Comparison of ENCODE assay signal across 20 cellular contexts in genomic region chr3:181823716-181824115, GRCh38.
DNase-seq lines count a peak whose midpoint lies in the region; ATAC-seq and TF ChIP-seq lines count a peak whose summit lies in the region.
"Had no signal": no experiment of that assay in that cellular context is flagged by ENCODE, and none has a peak within 500 bp of the region (broad histone marks: within the 10 kb centered on the region; RNA-seq: fewer than 3 reads in every experiment).

No MANE protein-coding gene starts in this region.

- no peak overlapping the region for H3K23ac ChIP-seq in neuronal stem cell (ENCODE audit: low read depth, low read length, poor library complexity)

- peaks cover 2 to 3% of the 10 kb centered on the region in 2 donors for H3K4me1 ChIP-seq in neuronal stem cell (ENCODE audit: control insufficient read depth in 2 of 2, insufficient read depth in 1 of 2, low read depth in 1 of 2, low read length in 2 of 2)
- H3K4me1 ChIP-seq: SJCRH30 had no signal

- H3K27me3 ChIP-seq in neuronal stem cell (ENCODE audit: control insufficient read depth in 3 of 3, insufficient read depth in 3 of 3, low read depth in 1 of 3, low read length in 3 of 3): no peaks in the 10 kb centered on the region
- H3K27me3 ChIP-seq: SJCRH30 had no signal

- H3K9me3 Mint-ChIP-seq in osteocyte (ENCODE audit: unreplicated experiment): no peaks in the 10 kb centered on the region
- H3K9me3 Mint-ChIP-seq: CD8-positive, alpha-beta T cell had no signal

- H2AK5ac ChIP-seq in neuronal stem cell (ENCODE audit: low read depth, low read length): no peak overlapping the region

- no peak overlapping the region for H3K9ac ChIP-seq in neuronal stem cell (ENCODE audit: low read depth, low read length, poor library complexity)

- no peak overlapping the region for H2BK12ac ChIP-seq in neuronal stem cell (ENCODE audit: low read length)

- no peak overlapping the region for H3K4ac ChIP-seq in neuronal stem cell (ENCODE audit: low read length)

- peak in 2 of 3 experiments; percentile 23 to 46 for DNase-seq in NCI-H1417 (lab: John Stamatoyannopoulos, UW)
- DNase-seq in NCI-H1417 treated with DMSO at 0.1 percent for 48 hours (lab: John Stamatoyannopoulos, UW): no peak
- peak; percentile 72 for DNase-seq in NCI-H146 treated with DMSO at 0.1 percent for 48 hours (lab: John Stamatoyannopoulos, UW; ENCODE audit: unreplicated experiment)
- DNase-seq in NCI-H345 treated with DMSO at 0.1 percent for 48 hours (lab: John Stamatoyannopoulos, UW; ENCODE audit: unreplicated experiment): peak; percentile 82
- no peak for DNase-seq in neuronal stem cell (ENCODE audit: low spot score)
- no peak for DNase-seq in osteocyte (ENCODE audit: extremely low spot score, unreplicated experiment)
- DNase-seq in central memory CD4-positive, alpha-beta T cell: no peak
- DNase-seq: C1 segment of cervical spinal cord; CD8-positive, alpha-beta T cell; EL; GF-D8; Karpas-422; NCI-H1436; NCI-H2171; NCI-H446 treated with DMSO at 0.1 percent for 48 hours; OCI-M1; SJCRH30; T-cell had no signal

- H3K4me3 ChIP-seq in neuronal stem cell (ENCODE audit: low read length in 2 of 2): no peak overlapping the region
- H3K4me3 ChIP-seq: SJCRH30 had no signal

- no peak overlapping the region for H2BK5ac ChIP-seq in neuronal stem cell (ENCODE audit: low read length)

- no peak overlapping the region for H3K18ac ChIP-seq in neuronal stem cell (ENCODE audit: low read length)

- no peaks in the 10 kb centered on the region for H3K4me1 Mint-ChIP-seq in osteocyte (ENCODE audit: unreplicated experiment)
- H3K4me1 Mint-ChIP-seq: T-cell had no signal

- H3K27me3 Mint-ChIP-seq in osteocyte (ENCODE audit: unreplicated experiment): no peaks in the 10 kb centered on the region
- H3K27me3 Mint-ChIP-seq: T-cell had no signal

- H4K8ac ChIP-seq in neuronal stem cell (ENCODE audit: low read depth, low read length): no peak overlapping the region

- H3K36me3 Mint-ChIP-seq in osteocyte (ENCODE audit: unreplicated experiment): no peaks in the 10 kb centered on the region
- H3K36me3 Mint-ChIP-seq: CD8-positive, alpha-beta T cell; T-cell had no signal

- H4K91ac ChIP-seq in neuronal stem cell (ENCODE audit: low read depth, low read length, poor library complexity): no peak overlapping the region

- H3K4me2 ChIP-seq in neuronal stem cell (ENCODE audit: insufficient read depth, low read length, poor library complexity, severe bottlenecking): no peak overlapping the region

- H3K9me3 ChIP-seq in neuronal stem cell (replicated peaks in 1 of 2; ENCODE audit: control insufficient read depth in 2 of 2, insufficient read depth in 1 of 2, low read depth in 1 of 2, low read length in 2 of 2): no peaks in the 10 kb centered on the region
- H3K9me3 ChIP-seq: SJCRH30 had no signal

- H3K27ac Mint-ChIP-seq in osteocyte (ENCODE audit: unreplicated experiment): no peak overlapping the region
- H3K27ac Mint-ChIP-seq: CD8-positive, alpha-beta T cell; T-cell had no signal

- TF ChIP-seq CTCF in osteocyte (IDR thresholded peaks at IDR 0.05): no peak

- no CpG with 5 or more reads among the region's 4 CpGs for WGBS in neuronal stem cell (ENCODE audit: extremely low coverage in 2 of 2, insufficient read length in 2 of 2, insufficient replicate concordance in 1 of 2), 2 donors

- no peaks in the 10 kb centered on the region for H3K79me1 ChIP-seq in neuronal stem cell (ENCODE audit: low read depth, low read length)

- H2BK15ac ChIP-seq in neuronal stem cell (ENCODE audit: low read length): no peak overlapping the region

- H2BK120ac ChIP-seq in neuronal stem cell (ENCODE audit: low read depth, low read length): no peak overlapping the region

- H3K27ac ChIP-seq in neuronal stem cell (replicated peaks; ENCODE audit: low read length): no peak overlapping the region
- H3K27ac ChIP-seq: 22Rv1, SJCRH30 had no signal

- H3K14ac ChIP-seq in neuronal stem cell (ENCODE audit: low read length): no peak overlapping the region

- H2AFZ ChIP-seq in neuronal stem cell (ENCODE audit: low read length): peak overlapping the region; percentile 20

- no peak for ATAC-seq in HG03571 (IDR thresholded peaks at IDR 0.05; ENCODE audit: unreplicated experiment)
- ATAC-seq: CD8-positive, alpha-beta T cell; T-cell had no signal

- H3K4me3 Mint-ChIP-seq in osteocyte (ENCODE audit: unreplicated experiment): no peak overlapping the region
- H3K4me3 Mint-ChIP-seq: CD8-positive, alpha-beta T cell; T-cell had no signal

- no peaks in the 10 kb centered on the region for H3K36me3 ChIP-seq in neuronal stem cell (replicated peaks in 1 of 2; ENCODE audit: control insufficient read depth in 2 of 2, insufficient read depth in 2 of 2, low read length in 2 of 2)
- H3K36me3 ChIP-seq: SJCRH30 had no signal

Comparison
In these comparisons a context has a peak if more than half of its experiments do, and no peak if none do; other contexts are left out.
1. DNase-seq: peak in NCI-H1417 (2 of 3), NCI-H146 treated with DMSO at 0.1 percent for 48 hours (single experiment) and NCI-H345 treated with DMSO at 0.1 percent for 48 hours (single experiment); none in NCI-H1417 treated with DMSO at 0.1 percent for 48 hours (single experiment), neuronal stem cell (single experiment), osteocyte (single experiment) and central memory CD4-positive, alpha-beta T cell (single experiment).